21 cellular contexts compared by ENCODE assay signal in the genomic region with DNA sequence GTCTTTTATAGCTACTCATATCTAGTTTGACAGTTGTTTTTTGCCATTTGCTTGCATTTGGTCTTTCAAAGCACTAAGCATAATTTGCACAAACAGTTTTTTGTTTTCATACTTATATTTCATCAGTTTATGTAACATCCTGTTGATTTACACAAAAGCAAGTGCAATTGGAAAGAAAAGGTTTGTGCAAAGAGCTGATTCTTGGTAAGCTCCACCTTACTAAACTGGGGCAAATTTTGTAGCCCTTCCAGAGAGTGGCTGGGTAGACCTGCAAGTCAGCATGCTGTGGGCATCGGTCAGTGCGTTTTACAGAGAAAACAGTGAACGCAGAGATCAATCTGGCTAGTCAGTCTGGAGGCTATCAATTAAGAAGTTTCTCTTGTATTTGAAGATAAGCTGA. TPM values are rescaled to one million over a fixed set of nuclear protein-coding genes. Genes with fewer than 3 reads are reported as not detected.
A peak's percentile ranks its signal among the peaks of the same experiment; 100 is the strongest.
DNase-seq lines count a peak whose midpoint lies in the region; ATAC-seq and TF ChIP-seq lines count a peak whose summit lies in the region.
"Had no signal": no experiment of that assay in that cellular context is flagged by ENCODE, and none has a peak within 500 bp of the region (broad histone marks: within the 10 kb centered on the region; RNA-seq: fewer than 3 reads in every experiment).

No MANE protein-coding gene starts in this region.

- H3K9me3 Mint-ChIP-seq in activated CD4-positive, alpha-beta T cell treated with anti-CD3 and anti-CD28 coated beads, Interleukin-2, amount 10 ng/mL, durations not matched to agents 7 days and 5 days: no peaks in the 10 kb centered on the region
- H3K9me3 Mint-ChIP-seq in CD4-positive, CD25-positive, alpha-beta regulatory T cell: no peaks in the 10 kb centered on the region
- H3K9me3 Mint-ChIP-seq in T-helper 1 cell treated with Interleukin-12 subunit alpha and Interleukin-12 subunit beta and Interleukin-4 antibody, amounts not matched to agents 30 μg/mL and 1 μg/mL, for 36 hours: no peaks in the 10 kb centered on the region
- H3K9me3 Mint-ChIP-seq: H9, HFFc6 had no signal

- H3K9me3 ChIP-seq in CD4-positive, CD25-positive, alpha-beta regulatory T cell (ENCODE audit: control insufficient read depth in 2 of 2, low read length in 2 of 2): no peaks in the 10 kb centered on the region
- no peaks in the 10 kb centered on the region for H3K9me3 ChIP-seq in gastrocnemius medialis
- H3K9me3 ChIP-seq: MG63, Peyer's patch, SJSA1 had no signal

- H3K4me3 Mint-ChIP-seq in activated CD4-positive, alpha-beta T cell treated with anti-CD3 and anti-CD28 coated beads, Interleukin-2, amount 10 ng/mL, durations not matched to agents 7 days and 5 days: no peak overlapping the region
- H3K4me3 Mint-ChIP-seq in CD4-positive, CD25-positive, alpha-beta regulatory T cell: peak overlapping the region; percentile 24 to 64 (median 56)
- no peak overlapping the region for H3K4me3 Mint-ChIP-seq in T-helper 1 cell treated with Interleukin-12 subunit alpha and Interleukin-12 subunit beta and Interleukin-4 antibody, amounts not matched to agents 30 μg/mL and 1 μg/mL, for 36 hours
- H3K4me3 Mint-ChIP-seq: H9, HFFc6 had no signal

- H3K4me1 ChIP-seq in CD4-positive, CD25-positive, alpha-beta regulatory T cell (ENCODE audit: control insufficient read depth, insufficient read depth, low read length, poor library complexity, severe bottlenecking): peaks cover 24% of the 10 kb centered on the region
- peaks cover 2 to 16% of the 10 kb centered on the region in 2 donors for H3K4me1 ChIP-seq in gastrocnemius medialis
- H3K4me1 ChIP-seq: Peyer's patch, SJSA1 had no signal

- peaks cover 23% of the 10 kb centered on the region for H3K4me1 Mint-ChIP-seq in activated CD4-positive, alpha-beta T cell treated with anti-CD3 and anti-CD28 coated beads, Interleukin-2, amount 10 ng/mL, durations not matched to agents 7 days and 5 days
- H3K4me1 Mint-ChIP-seq in CD4-positive, CD25-positive, alpha-beta regulatory T cell: peaks cover 21 to 45% (median 31%) of the 10 kb centered on the region in 4 donors
- peaks cover 35% of the 10 kb centered on the region for H3K4me1 Mint-ChIP-seq in T-helper 1 cell treated with Interleukin-12 subunit alpha and Interleukin-12 subunit beta and Interleukin-4 antibody, amounts not matched to agents 30 μg/mL and 1 μg/mL, for 36 hours (ENCODE audit: low read depth)
- H3K4me1 Mint-ChIP-seq: H9 had no signal

- no peak for DNase-seq in activated CD4-positive, alpha-beta T cell treated with anti-CD3 and anti-CD28 coated beads, Interleukin-2, amount 10 ng/mL, durations not matched to agents 7 days and 5 days
- DNase-seq in activated CD4-positive, alpha-beta T cell treated with anti-CD3 and anti-CD28 coated beads for 4 hours: no peak
- peak in 2 of 3 donors; percentile 33 to 82 for DNase-seq in CD4-positive, CD25-positive, alpha-beta regulatory T cell
- no peak for DNase-seq in gastrocnemius medialis
- DNase-seq in KG1 (lab: John Stamatoyannopoulos, UW): no peak
- no peak for DNase-seq in C1 segment of cervical spinal cord (lab: John Stamatoyannopoulos, UW)
- DNase-seq: AML-193, DMS153, GM23248, HFFc6, MG63, NCI-H1417, NCI-H1694 treated with DMSO at 0.1 percent for 48 hours, NCI-H2081 treated with DMSO at 0.1 percent for 48 hours, NCI-H2171 treated with DMSO at 0.1 percent for 48 hours, NCI-H524 treated with DMSO at 0.1 percent for 48 hours, Peyer's patch had no signal

- H3K27ac Mint-ChIP-seq in activated CD4-positive, alpha-beta T cell treated with anti-CD3 and anti-CD28 coated beads, Interleukin-2, amount 10 ng/mL, durations not matched to agents 7 days and 5 days: peak overlapping the region; percentile 21
- peak overlapping the region; percentile 76 to 98 (median 90) for H3K27ac Mint-ChIP-seq in CD4-positive, CD25-positive, alpha-beta regulatory T cell
- peak overlapping the region; percentile 63 for H3K27ac Mint-ChIP-seq in T-helper 1 cell treated with Interleukin-12 subunit alpha and Interleukin-12 subunit beta and Interleukin-4 antibody, amounts not matched to agents 30 μg/mL and 1 μg/mL, for 36 hours
- H3K27ac Mint-ChIP-seq: H9, HFFc6 had no signal

- peaks cover 2% of the 10 kb centered on the region for H3K36me3 Mint-ChIP-seq in activated CD4-positive, alpha-beta T cell treated with anti-CD3 and anti-CD28 coated beads, Interleukin-2, amount 10 ng/mL, durations not matched to agents 7 days and 5 days (ENCODE audit: low read depth)
- H3K36me3 Mint-ChIP-seq in CD4-positive, CD25-positive, alpha-beta regulatory T cell: peaks cover 5% of the 10 kb centered on the region
- H3K36me3 Mint-ChIP-seq in T-helper 1 cell treated with Interleukin-12 subunit alpha and Interleukin-12 subunit beta and Interleukin-4 antibody, amounts not matched to agents 30 μg/mL and 1 μg/mL, for 36 hours (ENCODE audit: low read depth): peaks cover 3% of the 10 kb centered on the region

- intact Hi-C loops in gastrocnemius medialis (cut with DNase I; ENCODE audit: low total_unique reads): no loop called here

- H3K4me3 ChIP-seq in CD4-positive, CD25-positive, alpha-beta regulatory T cell (ENCODE audit: low read depth, low read length): peak overlapping the region; percentile 20
- no peak overlapping the region for H3K4me3 ChIP-seq in gastrocnemius medialis
- H3K4me3 ChIP-seq: GM23248, MG63, Peyer's patch, SJSA1 had no signal

- no peak for TF ChIP-seq POLR2A in gastrocnemius medialis (IDR thresholded peaks at IDR 0.05)

- H3K36me3 ChIP-seq in CD4-positive, CD25-positive, alpha-beta regulatory T cell (ENCODE audit: control insufficient read depth, insufficient read depth, low read length): no peaks in the 10 kb centered on the region
- peaks cover 0 to 49% of the 10 kb centered on the region in 2 donors for H3K36me3 ChIP-seq in gastrocnemius medialis
- H3K36me3 ChIP-seq: MG63, Peyer's patch, SJSA1 had no signal

- TF ChIP-seq CTCF in gastrocnemius medialis (IDR thresholded peaks at IDR 0.05 in 4 of 5, conservative IDR thresholded peaks at IDR 0.05 in 1 of 5): no peak

- CTCF ChIA-PET in activated CD4-positive, alpha-beta T cell treated with anti-CD3 and anti-CD28 coated beads, Interleukin-2, amount 10 ng/mL, durations not matched to agents 7 days and 5 days (lab: Charles Lee): interaction anchor here (0.6 to 2.1 kb wide), 8 partner anchors 8 to 470 kb away, joined by 3 to 7 read pairs (median 4); a partner anchor contains a TSS

- H3K27ac ChIP-seq in CD4-positive, CD25-positive, alpha-beta regulatory T cell (ENCODE audit: insufficient read depth, low read length, poor library complexity, severe bottlenecking): peak overlapping the region; percentile 59
- peak overlapping the region in 3 of 4 donors; percentile 76 to 84 (median 81) for H3K27ac ChIP-seq in gastrocnemius medialis
- H3K27ac ChIP-seq: GM23248, Peyer's patch, SJSA1 had no signal

- in situ Hi-C loops in gastrocnemius medialis (cut with MboI; ENCODE audit: low sequenced_read_pairs in 4 of 4): loop anchor here in 2 of 4 donors (25.0 kb wide), 1 partner anchor 505 kb away; no protein-coding TSS in a partner anchor

- ATAC-seq in CD4-positive, CD25-positive, alpha-beta regulatory T cell (ENCODE audit: low read depth in 2 of 2): peak; percentile 52 to 68
- ATAC-seq in gastrocnemius medialis: no peak
- ATAC-seq: Right ventricle myocardium inferior had no signal

- POLR2A ChIA-PET in activated CD4-positive, alpha-beta T cell treated with anti-CD3 and anti-CD28 coated beads, Interleukin-2, amount 10 ng/mL, durations not matched to agents 7 days and 5 days (lab: Charles Lee): no interaction called here

- no peaks in the 10 kb centered on the region for H3K27me3 ChIP-seq in CD4-positive, CD25-positive, alpha-beta regulatory T cell (ENCODE audit: control insufficient read depth, insufficient read depth, low read length)
- no peaks in the 10 kb centered on the region for H3K27me3 ChIP-seq in gastrocnemius medialis
- H3K27me3 ChIP-seq: MG63, Peyer's patch, SJSA1 had no signal

- H3K27me3 Mint-ChIP-seq in activated CD4-positive, alpha-beta T cell treated with anti-CD3 and anti-CD28 coated beads, Interleukin-2, amount 10 ng/mL, durations not matched to agents 7 days and 5 days: no peaks in the 10 kb centered on the region
- H3K27me3 Mint-ChIP-seq in CD4-positive, CD25-positive, alpha-beta regulatory T cell: no peaks in the 10 kb centered on the region
- no peaks in the 10 kb centered on the region for H3K27me3 Mint-ChIP-seq in T-helper 1 cell treated with Interleukin-12 subunit alpha and Interleukin-12 subunit beta and Interleukin-4 antibody, amounts not matched to agents 30 μg/mL and 1 μg/mL, for 36 hours (ENCODE audit: low read depth)

RNA-seq across cellular contexts. Expression of a gene that starts 34.5 kb away (rescaled TPM):
- total RNA-seq in activated CD4-positive, alpha-beta T cell treated with anti-CD3 and anti-CD28 coated beads, Interleukin-2, amount 10 ng/mL, durations not matched to agents 7 days and 5 days: under 1 TPM; 0.35 TPM
- total RNA-seq in CD4-positive, CD25-positive, alpha-beta regulatory T cell: 0.47 TPM
- under 1 TPM; 0.16 to 0.31 (median 0.21) TPM for polyA plus RNA-seq in CD4-positive, CD25-positive, alpha-beta regulatory T cell
- total RNA-seq in gastrocnemius medialis: 100 to 1,000 TPM in 2 of 4 donors, 10 to 100 TPM in 2; 58.3 to 197 (median 124) TPM
- total RNA-seq: SJSA1 had no signal

Comparison
In these comparisons a context has a peak if more than half of its experiments do, and no peak if none do; other contexts are left out.
1. DNase-seq: peak in CD4-positive, CD25-positive, alpha-beta regulatory T cell (2 of 3); none in activated CD4-positive, alpha-beta T cell treated with anti-CD3 and anti-CD28 coated beads, Interleukin-2, amount 10 ng/mL, durations not matched to agents 7 days and 5 days (single experiment), activated CD4-positive, alpha-beta T cell treated with anti-CD3 and anti-CD28 coated beads for 4 hours (0 of 2), gastrocnemius medialis (0 of 2), KG1 (single experiment) and C1 segment of cervical spinal cord (0 of 14).
2. H3K27ac Mint-ChIP-seq: peak in every context shown above with its lines; median percentile 90 in CD4-positive, CD25-positive, alpha-beta regulatory T cell; 63 in T-helper 1 cell treated with Interleukin-12 subunit alpha and Interleukin-12 subunit beta and Interleukin-4 antibody, amounts not matched to agents 30 μg/mL and 1 μg/mL, for 36 hours; 21 in activated CD4-positive, alpha-beta T cell treated with anti-CD3 and anti-CD28 coated beads, Interleukin-2, amount 10 ng/mL, durations not matched to agents 7 days and 5 days.
3. H3K4me3 Mint-ChIP-seq: peak in CD4-positive, CD25-positive, alpha-beta regulatory T cell (4 of 4); none in activated CD4-positive, alpha-beta T cell treated with anti-CD3 and anti-CD28 coated beads, Interleukin-2, amount 10 ng/mL, durations not matched to agents 7 days and 5 days (single experiment) and T-helper 1 cell treated with Interleukin-12 subunit alpha and Interleukin-12 subunit beta and Interleukin-4 antibody, amounts not matched to agents 30 μg/mL and 1 μg/mL, for 36 hours (single experiment).
4. ATAC-seq: peak in CD4-positive, CD25-positive, alpha-beta regulatory T cell (2 of 2); none in gastrocnemius medialis (0 of 2).
5. RNA of a gene that starts 34.5 kb away (total RNA-seq): 58.3 to 197 TPM in gastrocnemius medialis; 0.47 TPM in CD4-positive, CD25-positive, alpha-beta regulatory T cell (single experiment) and 0.35 TPM in activated CD4-positive, alpha-beta T cell treated with anti-CD3 and anti-CD28 coated beads, Interleukin-2, amount 10 ng/mL, durations not matched to agents 7 days and 5 days; every median in the first group is over 10 times any median in the second.